In genomic region chr4:173246719-173247118, GRCh38 we compare ENCODE assay signal across 1 cellular context.
TF ChIP-seq lines count a peak whose summit lies in the region.

No MANE protein-coding gene starts in this region.

TF ChIP-seq in WTC11, 78 proteins besides CTCF, POLR2A, EP300 and RAD21 (continued from another document):
- no peak for TF ChIP-seq ATF2 (CRISPR knock-in tag; IDR thresholded peaks at IDR 0.05; ENCODE audit: borderline replicate concordance, low read depth)
- no peak for TF ChIP-seq IRF1 (CRISPR knock-in tag; IDR thresholded peaks at IDR 0.05)
